ENCODE assay signal across 8 cellular contexts in the genomic region with DNA sequence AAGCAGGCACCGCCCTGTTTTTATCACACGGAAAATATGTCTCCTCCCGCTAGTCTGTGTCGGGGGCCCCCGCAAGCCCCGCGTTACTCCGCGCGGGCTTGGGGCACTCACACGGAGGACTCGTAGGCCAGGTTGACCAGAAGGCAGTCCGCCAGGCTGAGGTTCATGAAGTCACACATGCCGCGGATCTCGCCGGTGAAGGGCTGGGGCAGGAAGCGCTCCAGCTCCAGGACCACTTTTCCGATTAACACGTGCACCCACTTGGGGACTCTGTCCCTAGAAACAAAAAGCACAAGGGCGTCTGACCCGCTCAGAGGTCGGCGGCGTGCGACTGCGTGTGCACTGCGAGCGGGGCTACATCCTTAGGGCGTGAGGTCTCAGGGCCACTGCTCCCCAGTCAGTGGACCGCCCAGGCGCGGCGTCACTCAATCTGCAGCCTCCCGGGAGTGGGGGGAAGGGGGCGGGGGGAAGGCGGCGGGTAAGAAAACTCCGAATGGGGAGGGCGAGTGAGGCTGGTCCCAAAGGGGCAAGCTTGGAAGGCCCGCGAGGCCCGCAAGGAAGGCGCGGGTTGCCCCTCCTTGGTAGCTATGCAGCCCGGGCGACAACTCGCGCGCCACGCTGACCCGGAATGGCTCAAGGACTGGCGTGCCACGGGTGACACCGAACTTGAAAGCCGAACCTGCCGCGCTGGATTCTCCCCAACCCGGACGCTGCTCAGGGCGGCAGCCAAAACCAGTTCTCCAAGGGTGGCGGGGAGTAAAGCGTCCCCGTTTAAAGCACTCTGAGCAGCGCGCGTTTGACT. TPM values are rescaled to one million over a fixed set of nuclear protein-coding genes. Genes with fewer than 3 reads are reported as not detected.
DNase-seq lines count a peak whose midpoint lies in the region; ATAC-seq and TF ChIP-seq lines count a peak whose summit lies in the region.

No MANE protein-coding gene starts in this region.

- peak overlapping the region; percentile 94 for H3K27ac ChIP-seq in CD8-positive, alpha-beta memory T cell (ENCODE audit: low read depth, low read length)
- H3K27ac ChIP-seq in SK-N-MC (no peak overlapping the region), ovary (no peak overlapping the region), thyroid gland (peak overlapping the region; percentile 13 to 84 (median 71))

- WGBS in ovary, 3 donors: 0% methylated on average over 60 to 67 of the region's 67 CpGs
- 0% methylated on average over 35 to 49 of the region's 67 CpGs for WGBS in thyroid gland, 2 donors

- peak; percentile 63 to 85 (median 68) for DNase-seq in CD8-positive, alpha-beta memory T cell
- DNase-seq in GM19240 (ENCODE audit: insufficient read length, low spot score) (peak; percentile 48), SK-N-MC (ENCODE audit: low read depth, low spot score) (no peak), head of caudate nucleus (peak; percentile 25 to 81 (median 64)), ovary (peak; percentile 42 to 60 (median 55)), thyroid gland (peak; percentile 60 to 64)

- peak overlapping the region; percentile 77 for H3K9ac ChIP-seq in SK-N-MC (ENCODE audit: insufficient read length)

- H3K4me1 Mint-ChIP-seq in CD8-positive, alpha-beta memory T cell: peaks cover 14 to 32% (median 23%) of the 10 kb centered on the region in 3 donors
- peaks cover 17% of the 10 kb centered on the region for H3K4me1 Mint-ChIP-seq in activated naive CD4-positive, alpha-beta T cell treated with anti-CD3 and anti-CD28 coated beads, Interleukin-2, amount 50 U/mL, for 24 hours

- POLR2A ChIA-PET in CD8-positive, alpha-beta memory T cell (lab: Charles Lee): interaction anchor here (0.8 to 2.2 kb wide), 11 partner anchors 16 to 1922 kb away, joined by 3 to 15 read pairs (median 5); partner anchors contain the start of genes MRPL1, RCHY1, SCARB2 and SDAD1

- TF ChIP-seq POLR2A in ovary (IDR thresholded peaks at IDR 0.05) (no peak), thyroid gland (IDR thresholded peaks at IDR 0.05) (peak in 1 of 2 donors; percentile 24)

- H3K27me3 Mint-ChIP-seq in CD8-positive, alpha-beta memory T cell: no peaks in the 10 kb centered on the region
- H3K27me3 Mint-ChIP-seq in activated naive CD4-positive, alpha-beta T cell treated with anti-CD3 and anti-CD28 coated beads, Interleukin-2, amount 50 U/mL, for 24 hours: no peaks in the 10 kb centered on the region

- peak overlapping the region; percentile 99 for H3K4me3 ChIP-seq in CD8-positive, alpha-beta memory T cell (ENCODE audit: low read length)
- H3K4me3 ChIP-seq in SK-N-MC (peak overlapping the region; percentile 93), ovary (peak overlapping the region; percentile 68), thyroid gland (replicated peaks in 1 of 3) (peak overlapping the region; percentile 75 to 96 (median 90))

- H3K36me3 ChIP-seq in CD8-positive, alpha-beta memory T cell (ENCODE audit: insufficient read depth, low read length): no peaks in the 10 kb centered on the region
- H3K36me3 ChIP-seq in SK-N-MC (ENCODE audit: insufficient read depth, low read length) (peaks cover 15% of the 10 kb centered on the region), ovary (no peaks in the 10 kb centered on the region), thyroid gland (peaks cover 0 to 6% of the 10 kb centered on the region in 2 donors)

- CTCF ChIA-PET in CD8-positive, alpha-beta memory T cell (lab: Charles Lee): interaction anchor here (0.8 to 2.9 kb wide), 7 partner anchors 9 to 216 kb away, joined by 3 to 21 read pairs (median 8); partner anchors contain the start of gene SDAD1

- TF ChIP-seq EP300 in ovary (IDR thresholded peaks at IDR 0.05): no peak

- H3K4me1 ChIP-seq in CD8-positive, alpha-beta memory T cell (ENCODE audit: insufficient read depth, low read length): peaks cover 7% of the 10 kb centered on the region
- H3K4me1 ChIP-seq in ovary (ENCODE audit: insufficient read depth) (peaks cover 3% of the 10 kb centered on the region), thyroid gland (peaks cover 4 to 8% of the 10 kb centered on the region in 2 donors)

- no peak for TF ChIP-seq CTCF in ovary (IDR thresholded peaks at IDR 0.05)
- no peak for TF ChIP-seq CTCF in thyroid gland (IDR thresholded peaks at IDR 0.05)

- peak; percentile 31 for ATAC-seq in HG03457 (IDR thresholded peaks at IDR 0.05; ENCODE audit: unreplicated experiment)

- no peaks in the 10 kb centered on the region for H3K9me3 ChIP-seq in CD8-positive, alpha-beta memory T cell (ENCODE audit: low read length)
- H3K9me3 ChIP-seq in SK-N-MC (ENCODE audit: low read depth, low read length) (no peaks in the 10 kb centered on the region), ovary (no peaks in the 10 kb centered on the region), thyroid gland (no peaks in the 10 kb centered on the region)

- peak overlapping the region; percentile 95 to 99 (median 99) for H3K4me3 Mint-ChIP-seq in CD8-positive, alpha-beta memory T cell
- peak overlapping the region; percentile 96 for H3K4me3 Mint-ChIP-seq in activated naive CD4-positive, alpha-beta T cell treated with anti-CD3 and anti-CD28 coated beads, Interleukin-2, amount 50 U/mL, for 24 hours

- peaks cover 0 to 41% (median 3%) of the 10 kb centered on the region in 3 donors for H3K36me3 Mint-ChIP-seq in CD8-positive, alpha-beta memory T cell
- peaks cover 4% of the 10 kb centered on the region for H3K36me3 Mint-ChIP-seq in activated naive CD4-positive, alpha-beta T cell treated with anti-CD3 and anti-CD28 coated beads, Interleukin-2, amount 50 U/mL, for 24 hours

- H3K27ac Mint-ChIP-seq in CD8-positive, alpha-beta memory T cell: peak overlapping the region; percentile 92 to 98 (median 96)
- peak overlapping the region; percentile 97 for H3K27ac Mint-ChIP-seq in activated naive CD4-positive, alpha-beta T cell treated with anti-CD3 and anti-CD28 coated beads, Interleukin-2, amount 50 U/mL, for 24 hours

- intact Hi-C loops in head of caudate nucleus (cut with DNase I) (no loop called here), ovary (cut with DNase I) (no loop called here), thyroid gland (cut with DNase I) (no loop called here)

- H3K9me3 Mint-ChIP-seq in CD8-positive, alpha-beta memory T cell: no peaks in the 10 kb centered on the region
- no peaks in the 10 kb centered on the region for H3K9me3 Mint-ChIP-seq in activated naive CD4-positive, alpha-beta T cell treated with anti-CD3 and anti-CD28 coated beads, Interleukin-2, amount 50 U/mL, for 24 hours

- no peaks in the 10 kb centered on the region for H3K27me3 ChIP-seq in CD8-positive, alpha-beta memory T cell (ENCODE audit: insufficient read depth, low read length, poor library complexity, severe bottlenecking)
- no peaks in the 10 kb centered on the region for H3K27me3 ChIP-seq in ovary
- no peaks in the 10 kb centered on the region for H3K27me3 ChIP-seq in thyroid gland

RNA-seq across cellular contexts. Expression of gene NAAA, which starts 0.7 kb away (rescaled TPM):
- total RNA-seq in CD8-positive, alpha-beta memory T cell: 10 to 100 TPM; 47.9 to 51.5 TPM
- 104 TPM for polyA plus RNA-seq in CD8-positive, alpha-beta memory T cell
- total RNA-seq in ovary (10 to 100 TPM in 5 of 7 donors, 1 to 10 TPM in 2; 6.2 to 46.7 (median 14.1) TPM), thyroid gland (10 to 100 TPM; 54.2 to 93.5 (median 68.5) TPM)
- polyA plus RNA-seq in ovary: 10 to 100 TPM in 1 of 2 donors, 1 to 10 TPM in 1; 6.3 to 22.9 TPM

RNA-seq across cellular contexts. Expression of gene PPEF2, which starts 37.8 kb away (rescaled TPM):
- total RNA-seq in CD8-positive, alpha-beta memory T cell: under 1 TPM; 0.11 to 0.13 TPM
- not detected for polyA plus RNA-seq in CD8-positive, alpha-beta memory T cell
- not detected for total RNA-seq in ovary
- not detected for polyA plus RNA-seq in ovary
- not detected for total RNA-seq in thyroid gland

RNA-seq across cellular contexts. Expression of gene SDAD1, which starts 50.7 kb away (rescaled TPM):
- total RNA-seq in CD8-positive, alpha-beta memory T cell: 10 to 100 TPM; 72.7 to 80.6 TPM
- 88.7 TPM for polyA plus RNA-seq in CD8-positive, alpha-beta memory T cell
- total RNA-seq in ovary (10 to 100 TPM; 25.6 to 51.6 (median 37.4) TPM), thyroid gland (10 to 100 TPM; 40.7 to 57.1 (median 45.8) TPM)
- 10 to 100 TPM; 16.9 to 31.7 TPM for polyA plus RNA-seq in ovary

Comparison
In these comparisons a context has a peak if more than half of its experiments do, and no peak if none do; other contexts are left out.
1. H3K27ac ChIP-seq: peak in CD8-positive, alpha-beta memory T cell (single experiment) and thyroid gland (3 of 3); none in SK-N-MC (single experiment) and ovary (0 of 2).
2. Peak in every context shown above with its lines, with median percentiles within 50 percentile points of each other: H3K4me3 ChIP-seq.